16 cellular contexts compared by ENCODE assay signal in the genomic region with DNA sequence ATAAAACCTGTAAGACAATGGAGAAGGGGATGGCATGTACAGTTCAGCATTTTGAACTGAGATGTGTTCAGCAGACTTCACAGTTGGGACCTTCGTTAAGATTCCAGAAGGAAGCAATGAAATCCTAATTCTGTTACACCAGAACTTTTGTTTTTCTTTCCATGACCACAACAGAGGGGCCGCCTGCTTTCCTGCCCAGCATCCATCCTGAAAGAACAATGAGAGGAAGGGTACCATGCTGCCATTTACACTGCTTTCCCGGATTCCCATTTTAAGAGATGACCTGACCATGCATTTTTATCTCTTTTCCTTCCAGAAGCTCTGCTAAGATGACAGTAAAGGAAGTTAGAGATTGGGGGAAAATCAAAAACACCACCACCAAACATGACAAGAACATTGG.
DNase-seq lines count a peak whose midpoint lies in the region; ATAC-seq, FAIRE-seq and TF ChIP-seq lines count a peak whose summit lies in the region.
"Had no signal": no experiment of that assay in that cellular context is flagged by ENCODE, and none has a peak within 500 bp of the region (broad histone marks: within the 10 kb centered on the region; RNA-seq: fewer than 3 reads in every experiment).

No MANE protein-coding gene starts in this region.

- ATAC-seq in RWPE2 (ENCODE audit: low read depth) (no peak), HG03039 (IDR thresholded peaks at IDR 0.05; ENCODE audit: unreplicated experiment) (no peak)
- ATAC-seq: left lung, psoas muscle had no signal

- BruUV-seq in Caco-2 (replicated peaks; lab: Mats Ljungman, UMichigan): no TSS peak

- FAIRE-seq in frontal cortex (lab: Jason Lieb, UNC): no peak

- POLR2A ChIA-PET in Caco-2 (lab: Charles Lee): no interaction called here

- no peak overlapping the region for H2AFZ ChIP-seq in parathyroid adenoma

- TF ChIP-seq POLR2A in Peyer's patch (IDR thresholded peaks at IDR 0.05): no peak

- H3K9ac ChIP-seq in parathyroid adenoma: no peak overlapping the region
- H3K9ac ChIP-seq: BLaER1, KMS-11 had no signal

- CTCF ChIA-PET in Caco-2 (lab: Charles Lee): no interaction called here

- H3K27me3 ChIP-seq in Caco-2 (replicated peaks; ENCODE audit: control insufficient read depth, insufficient read depth, low read length) (no peaks in the 10 kb centered on the region), RWPE2 (ENCODE audit: insufficient read depth, poor library complexity, severe bottlenecking) (no peaks in the 10 kb centered on the region), parathyroid adenoma (ENCODE audit: control insufficient read depth, insufficient read depth, low read length) (no peaks in the 10 kb centered on the region), Peyer's patch (no peaks in the 10 kb centered on the region)
- no peaks in the 10 kb centered on the region for H3K27me3 ChIP-seq in effector memory CD4-positive, alpha-beta T cell (replicated peaks; ENCODE audit: control insufficient read depth, insufficient read depth, low read length, poor library complexity, severe bottlenecking)
- H3K27me3 ChIP-seq: BLaER1, left lung had no signal

- H3K4me2 ChIP-seq in parathyroid adenoma (ENCODE audit: low read length): no peak overlapping the region
- H3K4me2 ChIP-seq: BLaER1 had no signal

- H3K9me3 ChIP-seq in Caco-2 (no peaks in the 10 kb centered on the region), RWPE2 (ENCODE audit: severe bottlenecking) (no peaks in the 10 kb centered on the region), parathyroid adenoma (ENCODE audit: control insufficient read depth, low read length) (no peaks in the 10 kb centered on the region), Peyer's patch (no peaks in the 10 kb centered on the region)
- H3K9me3 ChIP-seq in effector memory CD4-positive, alpha-beta T cell (ENCODE audit: control insufficient read depth, low read length): no peaks in the 10 kb centered on the region
- H3K9me3 ChIP-seq: left lung, psoas muscle had no signal

- H3K36me3 ChIP-seq in Caco-2 (ENCODE audit: control insufficient read depth, insufficient read depth, low read length): no peaks in the 10 kb centered on the region
- no peaks in the 10 kb centered on the region for H3K36me3 ChIP-seq in RWPE2 (ENCODE audit: low read depth)
- no peaks in the 10 kb centered on the region for H3K36me3 ChIP-seq in effector memory CD4-positive, alpha-beta T cell (ENCODE audit: control insufficient read depth, insufficient read depth, low read length)
- H3K36me3 ChIP-seq in parathyroid adenoma (ENCODE audit: control insufficient read depth, insufficient read depth, low read length): no peaks in the 10 kb centered on the region
- H3K36me3 ChIP-seq in Peyer's patch: no peaks in the 10 kb centered on the region
- H3K36me3 ChIP-seq: BLaER1, left lung had no signal

- H3K4me1 ChIP-seq in Caco-2 (peaks cover 68% of the 10 kb centered on the region), RWPE2 (ENCODE audit: insufficient read depth, poor library complexity, severe bottlenecking) (peaks cover 46% of the 10 kb centered on the region), parathyroid adenoma (peaks cover 20% of the 10 kb centered on the region), Peyer's patch (peaks cover 0 to 16% (median 4%) of the 10 kb centered on the region in 4 donors)
- H3K4me1 ChIP-seq in effector memory CD4-positive, alpha-beta T cell (ENCODE audit: control insufficient read depth, insufficient read depth, low read length, poor library complexity, severe bottlenecking): peaks cover 69% of the 10 kb centered on the region
- H3K4me1 ChIP-seq: BLaER1 had no signal

- DNase-seq in Caco-2 (no peak), RWPE2 (ENCODE audit: low spot score) (no peak), Peyer's patch (no peak), frontal cortex (ENCODE audit: low spot score in 2 of 2) (no peak)
- no peak for DNase-seq in effector memory CD4-positive, alpha-beta T cell
- DNase-seq: activated naive CD4-positive, alpha-beta T cell; DMS53; effector CD4-positive, alpha-beta T cell; left lung; naive B cell; NCI-H1092 treated with DMSO at 0.1 percent for 48 hours; psoas muscle had no signal

- intact Hi-C loops in Caco-2 (cut with micrococcal nuclease; ENCODE audit: unreplicated experiment): loop anchor here (5.0 kb wide), 1 partner anchor 91 kb away; the partner anchor contains the start of gene PIP4K2A

- no peaks in the 10 kb centered on the region for H3K9me3 Mint-ChIP-seq in Caco-2 (ENCODE audit: unreplicated experiment)

- H3K4me3 ChIP-seq in Caco-2 (ENCODE audit: low read depth, low read length) (no peak overlapping the region), RWPE2 (ENCODE audit: severe bottlenecking) (no peak overlapping the region), parathyroid adenoma (ENCODE audit: low read depth, low read length) (no peak overlapping the region), Peyer's patch (no peak overlapping the region)
- no peak overlapping the region for H3K4me3 ChIP-seq in effector memory CD4-positive, alpha-beta T cell (ENCODE audit: insufficient read depth, low read depth, low read length, poor library complexity, severe bottlenecking)
- H3K4me3 ChIP-seq: BLaER1, left lung, psoas muscle had no signal

- peak overlapping the region; percentile 64 for H3K27ac Mint-ChIP-seq in Caco-2 (ENCODE audit: unreplicated experiment)

- H3K79me2 ChIP-seq in parathyroid adenoma: no peaks in the 10 kb centered on the region

- H3K4me3 Mint-ChIP-seq in Caco-2 (ENCODE audit: unreplicated experiment): no peak overlapping the region

- H3K27me3 Mint-ChIP-seq in Caco-2 (ENCODE audit: insufficient read depth, unreplicated experiment): no peaks in the 10 kb centered on the region
- H3K27me3 Mint-ChIP-seq: naive B cell had no signal

- no peaks in the 10 kb centered on the region for H3K36me3 Mint-ChIP-seq in Caco-2 (ENCODE audit: insufficient read depth, unreplicated experiment)

- H3K27ac ChIP-seq in RWPE2 (ENCODE audit: poor library complexity, severe bottlenecking): peak overlapping the region; percentile 81
- H3K27ac ChIP-seq in effector memory CD4-positive, alpha-beta T cell (ENCODE audit: insufficient read depth, low read length, poor library complexity, severe bottlenecking): peak overlapping the region; percentile 31
- peak overlapping the region; percentile 22 for H3K27ac ChIP-seq in parathyroid adenoma
- H3K27ac ChIP-seq in Peyer's patch: peak overlapping the region in 2 of 4 donors; percentile 2 to 6
- H3K27ac ChIP-seq: BLaER1, KMS-11, psoas muscle had no signal

- H3K4me1 Mint-ChIP-seq in Caco-2 (ENCODE audit: low read depth, unreplicated experiment): peaks cover 58% of the 10 kb centered on the region

- TF ChIP-seq CTCF in Caco-2 (IDR thresholded peaks at IDR 0.05; ENCODE audit: insufficient read depth in 1 of 2, low read depth in 1 of 2, low read length in 1 of 2, severe bottlenecking in 1 of 2, unreplicated experiment in 1 of 2) (no peak), RWPE2 (IDR thresholded peaks at IDR 0.05; ENCODE audit: poor library complexity, severe bottlenecking) (no peak), parathyroid adenoma (IDR thresholded peaks at IDR 0.05) (no peak), Peyer's patch (IDR thresholded peaks at IDR 0.05) (no peak)
